11 cellular contexts compared by ENCODE assay signal in the genomic region with DNA sequence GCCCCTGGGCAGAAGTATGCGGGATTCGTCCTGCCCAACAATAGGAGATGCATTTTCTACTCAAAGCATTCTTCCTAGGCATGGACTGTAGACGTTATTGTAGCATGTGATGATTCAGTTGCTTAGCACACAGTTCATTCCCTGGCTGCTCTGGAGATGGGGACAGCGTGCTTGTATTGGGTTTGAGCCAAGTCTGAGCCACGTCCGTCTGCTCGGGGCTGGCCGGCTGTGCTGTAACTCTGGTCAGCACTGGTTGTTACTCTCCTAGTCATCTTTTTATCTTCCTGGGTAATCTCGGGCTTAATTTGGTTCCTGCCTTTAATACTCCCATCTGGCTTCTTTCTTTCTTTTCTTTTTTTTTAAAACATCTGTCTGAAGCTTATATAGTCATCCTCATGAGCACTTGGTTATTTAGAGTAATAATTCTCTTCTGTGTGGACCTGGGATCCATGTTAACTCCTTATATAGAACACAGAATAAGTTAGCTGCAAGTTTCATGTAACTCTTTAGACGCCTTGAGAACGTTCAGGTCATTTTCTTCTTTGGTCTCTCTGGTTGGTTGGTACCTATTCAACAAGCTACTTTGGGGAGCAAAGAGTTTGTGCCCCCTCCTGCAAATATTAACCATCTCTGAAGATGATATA.
DNase-seq lines count a peak whose midpoint lies in the region; ATAC-seq, FAIRE-seq and TF ChIP-seq lines count a peak whose summit lies in the region.
"Had no signal": no experiment of that assay in that cellular context is flagged by ENCODE, and none has a peak within 500 bp of the region (broad histone marks: within the 10 kb centered on the region; RNA-seq: fewer than 3 reads in every experiment).

No MANE protein-coding gene starts in this region.

- no peak overlapping the region for H3K27ac Mint-ChIP-seq in activated CD4-positive, alpha-beta T cell treated with anti-CD3 and anti-CD28 coated beads, Interleukin-2, amount 10 ng/mL, durations not matched to agents 24 days and 14 days
- H3K27ac Mint-ChIP-seq: activated naive CD4-positive, alpha-beta T cell treated with anti-CD3 and anti-CD28 coated beads, Interleukin-2, amount 50 U/mL, for 24 hours had no signal

- WGBS in esophagus muscularis mucosa: 21% methylated on average over 11 of the region's 11 CpGs

- H3K9me3 ChIP-seq in breast epithelium (no peaks in the 10 kb centered on the region), esophagus muscularis mucosa (no peaks in the 10 kb centered on the region)

- intact Hi-C loops in breast epithelium (cut with DNase I; ENCODE audit: low total_unique reads) (no loop called here), esophagus muscularis mucosa (cut with DNase I) (no loop called here)
- intact Hi-C loops in activated CD4-positive, alpha-beta T cell treated with anti-CD3 and anti-CD28 coated beads, Interleukin-2, amount 10 ng/mL, durations not matched to agents 24 days and 14 days (cut with micrococcal nuclease): no loop called here

- TF ChIP-seq POLR2A in breast epithelium (IDR thresholded peaks at IDR 0.05): no peak
- TF ChIP-seq POLR2A in esophagus muscularis mucosa (IDR thresholded peaks at IDR 0.05; ENCODE audit: low read depth): no peak

- no peak overlapping the region for H3K4me3 Mint-ChIP-seq in activated CD4-positive, alpha-beta T cell treated with anti-CD3 and anti-CD28 coated beads, Interleukin-2, amount 10 ng/mL, durations not matched to agents 24 days and 14 days
- H3K4me3 Mint-ChIP-seq: activated naive CD4-positive, alpha-beta T cell treated with anti-CD3 and anti-CD28 coated beads, Interleukin-2, amount 50 U/mL, for 24 hours had no signal

- TF ChIP-seq CTCF in breast epithelium (IDR thresholded peaks at IDR 0.05): no peak
- TF ChIP-seq CTCF in esophagus muscularis mucosa (IDR thresholded peaks at IDR 0.05): no peak

- H3K36me3 Mint-ChIP-seq in activated CD4-positive, alpha-beta T cell treated with anti-CD3 and anti-CD28 coated beads, Interleukin-2, amount 10 ng/mL, durations not matched to agents 24 days and 14 days (ENCODE audit: low read depth): no peaks in the 10 kb centered on the region
- H3K36me3 Mint-ChIP-seq: activated naive CD4-positive, alpha-beta T cell treated with anti-CD3 and anti-CD28 coated beads, Interleukin-2, amount 50 U/mL, for 24 hours had no signal

- H3K27ac ChIP-seq in breast epithelium (peak overlapping the region in 1 of 2 donors; percentile 35), esophagus muscularis mucosa (replicated peaks in 1 of 4) (peak overlapping the region in 1 of 4 donors; percentile 50)
- H3K27ac ChIP-seq: 22Rv1, HL-60 had no signal

- H3K27me3 Mint-ChIP-seq in activated CD4-positive, alpha-beta T cell treated with anti-CD3 and anti-CD28 coated beads, Interleukin-2, amount 10 ng/mL, durations not matched to agents 24 days and 14 days: peaks cover 2% of the 10 kb centered on the region
- H3K27me3 Mint-ChIP-seq: activated naive CD4-positive, alpha-beta T cell treated with anti-CD3 and anti-CD28 coated beads, Interleukin-2, amount 50 U/mL, for 24 hours had no signal

- peaks cover 11% of the 10 kb centered on the region for H3K9me3 Mint-ChIP-seq in activated CD4-positive, alpha-beta T cell treated with anti-CD3 and anti-CD28 coated beads, Interleukin-2, amount 10 ng/mL, durations not matched to agents 24 days and 14 days
- H3K9me3 Mint-ChIP-seq: activated naive CD4-positive, alpha-beta T cell treated with anti-CD3 and anti-CD28 coated beads, Interleukin-2, amount 50 U/mL, for 24 hours had no signal

- H3K4me3 ChIP-seq in breast epithelium (no peak overlapping the region), esophagus muscularis mucosa (no peak overlapping the region)

- H3K27me3 ChIP-seq in breast epithelium (no peaks in the 10 kb centered on the region), esophagus muscularis mucosa (no peaks in the 10 kb centered on the region)

- FAIRE-seq in urothelium cell line (lab: Jason Lieb, UNC): peak; percentile 27

- DNase-seq in DMS153 (lab: John Stamatoyannopoulos, UW): peak; percentile 11
- no peak for DNase-seq in DMS153 treated with DMSO at 0.1 percent for 48 hours (lab: John Stamatoyannopoulos, UW; ENCODE audit: unreplicated experiment)
- peak; percentile 26 to 67 for DNase-seq in breast epithelium (ENCODE audit: low spot score in 2 of 2)
- peak; percentile 82 for DNase-seq in left kidney (ENCODE audit: low read depth, low spot score)
- peak; percentile 85 for DNase-seq in urothelium cell line (ENCODE audit: low spot score)
- DNase-seq in activated CD4-positive, alpha-beta T cell treated with anti-CD3 and anti-CD28 coated beads, Interleukin-2, amount 10 ng/mL, durations not matched to agents 24 days and 14 days: no peak
- DNase-seq in esophagus muscularis mucosa (ENCODE audit: extremely low spot score): no peak

- no peaks in the 10 kb centered on the region for H3K4me1 ChIP-seq in breast epithelium
- peaks cover 0 to 12% (median 4%) of the 10 kb centered on the region in 4 donors for H3K4me1 ChIP-seq in esophagus muscularis mucosa

- no peaks in the 10 kb centered on the region for H3K36me3 ChIP-seq in breast epithelium
- no peaks in the 10 kb centered on the region for H3K36me3 ChIP-seq in esophagus muscularis mucosa

- TF ChIP-seq EP300 in esophagus muscularis mucosa (IDR thresholded peaks at IDR 0.05): no peak

- ATAC-seq in HG02885 (IDR thresholded peaks at IDR 0.05; ENCODE audit: poor library complexity, unreplicated experiment): no peak

- no peaks in the 10 kb centered on the region for H3K4me1 Mint-ChIP-seq in activated CD4-positive, alpha-beta T cell treated with anti-CD3 and anti-CD28 coated beads, Interleukin-2, amount 10 ng/mL, durations not matched to agents 24 days and 14 days
- H3K4me1 Mint-ChIP-seq: activated naive CD4-positive, alpha-beta T cell treated with anti-CD3 and anti-CD28 coated beads, Interleukin-2, amount 50 U/mL, for 24 hours had no signal

Comparison
In these comparisons a context has a peak if more than half of its experiments do, and no peak if none do; other contexts are left out.
1. DNase-seq: peak in DMS153 (single experiment), breast epithelium (2 of 2), left kidney (single experiment) and urothelium cell line (single experiment); none in DMS153 treated with DMSO at 0.1 percent for 48 hours (single experiment), activated CD4-positive, alpha-beta T cell treated with anti-CD3 and anti-CD28 coated beads, Interleukin-2, amount 10 ng/mL, durations not matched to agents 24 days and 14 days (single experiment) and esophagus muscularis mucosa (single experiment).